In the genomic region with DNA sequence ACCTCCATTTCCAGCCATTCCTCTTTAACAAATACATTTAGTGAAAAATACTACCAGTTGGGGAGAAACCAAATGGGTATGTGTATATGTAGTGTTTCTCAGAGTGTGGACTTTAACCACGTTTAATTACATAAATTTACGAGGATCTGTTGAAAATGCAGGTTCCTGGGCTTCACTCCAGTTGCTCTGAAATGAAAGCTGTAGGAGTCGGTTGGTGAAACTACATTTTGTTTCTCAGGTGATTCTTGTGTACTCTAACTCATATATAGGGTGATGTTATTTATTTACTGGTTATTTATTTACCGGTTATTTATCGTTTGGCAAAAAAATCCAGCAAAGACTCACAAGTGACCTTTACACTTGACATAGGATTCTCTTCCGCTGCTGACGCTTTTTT, we compare ENCODE assay signal across 8 cellular contexts. TPM values are rescaled to one million over a fixed set of nuclear protein-coding genes. Genes with fewer than 3 reads are reported as not detected.
A peak's percentile ranks its signal among the peaks of the same experiment; 100 is the strongest.
DNase-seq lines count a peak whose midpoint lies in the region; ATAC-seq, FAIRE-seq and TF ChIP-seq lines count a peak whose summit lies in the region.

No MANE protein-coding gene starts in this region.

- peak overlapping the region; percentile 35 to 95 (median 94) for H3K27ac ChIP-seq in pancreas

- H3K4me3 ChIP-seq in pancreas: peak overlapping the region in 3 of 4 donors; percentile 3 to 89 (median 69)

- ATAC-seq in GM19397 (IDR thresholded peaks at IDR 0.05; ENCODE audit: unreplicated experiment): peak; percentile 4
- ATAC-seq in HG03565 (IDR thresholded peaks at IDR 0.05; ENCODE audit: unreplicated experiment): peak; percentile 0
- no peak for ATAC-seq in pancreas
- ATAC-seq in HG03354 (IDR thresholded peaks at IDR 0.05; ENCODE audit: poor library complexity, severe bottlenecking, unreplicated experiment): no peak
- ATAC-seq in GM19328 (IDR thresholded peaks at IDR 0.05; ENCODE audit: unreplicated experiment): no peak

- intact Hi-C loops in pancreas (cut with DNase I): no loop called here

- no peaks in the 10 kb centered on the region for H3K27me3 ChIP-seq in pancreas

- peaks cover 6 to 21% (median 18%) of the 10 kb centered on the region in 3 donors for H3K4me1 ChIP-seq in pancreas

- WGBS in pancreas, 2 donors: 1 to 2% methylated on average over 7 of the region's 7 CpGs

- FAIRE-seq in colon (lab: Jason Lieb, UNC) (peak; percentile 75), pancreas (lab: Jason Lieb, UNC) (peak; percentile 47)

- H3K9me3 ChIP-seq in pancreas: no peaks in the 10 kb centered on the region

- peaks cover 0 to 11% (median 0%) of the 10 kb centered on the region in 3 donors for H3K36me3 ChIP-seq in pancreas

- no peak for DNase-seq in pancreas
- DNase-seq in EL: no peak
- DNase-seq in CD1c-positive myeloid dendritic cell (ENCODE audit: extremely low spot score): no peak

- TF ChIP-seq CTCF in pancreas (IDR thresholded peaks at IDR 0.05): no peak

RNA-seq across cellular contexts. Expression of gene TANK, which starts 0.4 kb away (rescaled TPM):
- total RNA-seq in pancreas: 10 to 100 TPM; 13.0 to 30.3 (median 16.0) TPM
- polyA plus RNA-seq in pancreas: 10 to 100 TPM; 10.9 to 20.8 TPM

Comparison
In these comparisons a context has a peak if more than half of its experiments do, and no peak if none do; other contexts are left out.
1. ATAC-seq: peak in GM19397 (single experiment) and HG03565 (single experiment); none in pancreas (0 of 4), HG03354 (single experiment) and GM19328 (single experiment).